1 cellular context compared by ENCODE assay signal in genomic region chr10:76336213-76336963, GRCh38.
A peak's percentile ranks its signal among the peaks of the same experiment; 100 is the strongest.
TF ChIP-seq lines count a peak whose summit lies in the region.

No MANE protein-coding gene starts in this region.

TF ChIP-seq in HepG2, 621 proteins besides CTCF, POLR2A, EP300 and RAD21 (continued from another document):
- no peak for TF ChIP-seq ZNF318 (CRISPR knock-in tag; IDR thresholded peaks at IDR 0.05)
- TF ChIP-seq, protein P1, sequence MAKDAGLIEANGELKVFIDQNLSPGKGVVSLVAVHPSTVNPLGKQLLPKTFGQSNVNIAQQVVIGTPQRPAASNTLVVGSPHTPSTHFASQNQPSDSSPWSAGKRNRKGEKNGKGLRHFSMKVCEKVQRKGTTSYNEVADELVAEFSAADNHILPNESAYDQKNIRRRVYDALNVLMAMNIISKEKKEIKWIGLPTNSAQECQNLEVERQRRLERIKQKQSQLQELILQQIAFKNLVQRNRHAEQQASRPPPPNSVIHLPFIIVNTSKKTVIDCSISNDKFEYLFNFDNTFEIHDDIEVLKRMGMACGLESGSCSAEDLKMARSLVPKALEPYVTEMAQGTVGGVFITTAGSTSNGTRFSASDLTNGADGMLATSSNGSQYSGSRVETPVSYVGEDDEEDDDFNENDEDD (CRISPR knock-in tag; IDR thresholded peaks at IDR 0.05; ENCODE audit: borderline replicate concordance): no peak
- TF ChIP-seq ZSCAN5A (CRISPR knock-in tag; IDR thresholded peaks at IDR 0.05; ENCODE audit: borderline replicate concordance): no peak
- TF ChIP-seq YEATS2 (CRISPR knock-in tag; IDR thresholded peaks at IDR 0.05; ENCODE audit: borderline replicate concordance): no peak
- TF ChIP-seq DMAP1 (CRISPR knock-in tag; IDR thresholded peaks at IDR 0.05): 0 out of 2 replicates have a peak, but pooled peaks have one; percentile 35
- TF ChIP-seq ZNF713 (CRISPR knock-in tag; IDR thresholded peaks at IDR 0.05): no peak
- TF ChIP-seq ETV5 (CRISPR knock-in tag; IDR thresholded peaks at IDR 0.05; ENCODE audit: borderline replicate concordance): peak; percentile 9; the same call in 1 of the 2 replicates
- no peak for TF ChIP-seq ZNF24 (IDR thresholded peaks at IDR 0.05)
- TF ChIP-seq PBX3 (CRISPR knock-in tag; IDR thresholded peaks at IDR 0.05; ENCODE audit: borderline replicate concordance): no peak
- no peak for TF ChIP-seq ZBTB3 (CRISPR knock-in tag; IDR thresholded peaks at IDR 0.05; ENCODE audit: borderline replicate concordance, low read depth)
- no peak for TF ChIP-seq CREB1 (IDR thresholded peaks at IDR 0.05)
- TF ChIP-seq CREB1 (CRISPR knock-in tag; IDR thresholded peaks at IDR 0.05): peak; percentile 39; the same call in 1 of the 2 replicates
- no peak for TF ChIP-seq ZNF841 (CRISPR knock-in tag; IDR thresholded peaks at IDR 0.05; ENCODE audit: borderline replicate concordance)
- no peak for TF ChIP-seq ZKSCAN1 (IDR thresholded peaks at IDR 0.05; ENCODE audit: low read length)
- no peak for TF ChIP-seq FOXJ3 (CRISPR knock-in tag; IDR thresholded peaks at IDR 0.05; ENCODE audit: borderline replicate concordance)
- TF ChIP-seq, protein P2, sequence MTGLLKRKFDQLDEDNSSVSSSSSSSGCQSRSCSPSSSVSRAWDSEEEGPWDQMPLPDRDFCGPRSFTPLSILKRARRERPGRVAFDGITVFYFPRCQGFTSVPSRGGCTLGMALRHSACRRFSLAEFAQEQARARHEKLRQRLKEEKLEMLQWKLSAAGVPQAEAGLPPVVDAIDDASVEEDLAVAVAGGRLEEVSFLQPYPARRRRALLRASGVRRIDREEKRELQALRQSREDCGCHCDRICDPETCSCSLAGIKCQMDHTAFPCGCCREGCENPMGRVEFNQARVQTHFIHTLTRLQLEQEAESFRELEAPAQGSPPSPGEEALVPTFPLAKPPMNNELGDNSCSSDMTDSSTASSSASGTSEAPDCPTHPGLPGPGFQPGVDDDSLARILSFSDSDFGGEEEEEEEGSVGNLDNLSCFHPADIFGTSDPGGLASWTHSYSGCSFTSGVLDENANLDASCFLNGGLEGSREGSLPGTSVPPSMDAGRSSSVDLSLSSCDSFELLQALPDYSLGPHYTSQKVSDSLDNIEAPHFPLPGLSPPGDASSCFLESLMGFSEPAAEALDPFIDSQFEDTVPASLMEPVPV (CRISPR knock-in tag; IDR thresholded peaks at IDR 0.05): no peak
- TF ChIP-seq ZNF264 (CRISPR knock-in tag; IDR thresholded peaks at IDR 0.05): peak; percentile 44; the same call in 1 of the 2 replicates
- no peak for TF ChIP-seq ZNF484 (CRISPR knock-in tag; IDR thresholded peaks at IDR 0.05; ENCODE audit: borderline replicate concordance, low read depth)
- TF ChIP-seq ELF1 (CRISPR knock-in tag; IDR thresholded peaks at IDR 0.05): no peak
- no peak for TF ChIP-seq GZF1 (CRISPR knock-in tag; IDR thresholded peaks at IDR 0.05)
- TF ChIP-seq TOE1 (CRISPR knock-in tag; IDR thresholded peaks at IDR 0.05): no peak
- no peak for TF ChIP-seq ZNF598 (CRISPR knock-in tag; IDR thresholded peaks at IDR 0.05; ENCODE audit: borderline replicate concordance)
- peak; percentile 28; the same call in 1 of the 2 replicates for TF ChIP-seq NCOA2 (CRISPR knock-in tag; IDR thresholded peaks at IDR 0.05)
- TF ChIP-seq ZFP91 (CRISPR knock-in tag; IDR thresholded peaks at IDR 0.05; ENCODE audit: borderline replicate concordance): no peak; the same call in 1 of the 2 replicates
- no peak for TF ChIP-seq SRSF9 (IDR thresholded peaks at IDR 0.05; ENCODE audit: borderline replicate concordance, insufficient read depth, low read depth, low read length, poor library complexity, severe bottlenecking)
- TF ChIP-seq NFRKB (IDR thresholded peaks at IDR 0.05): no peak
- TF ChIP-seq ZNF792 (CRISPR knock-in tag; IDR thresholded peaks at IDR 0.05): no peak
- no peak for TF ChIP-seq REL (CRISPR knock-in tag; conservative IDR thresholded peaks at IDR 0.05)
- no peak for TF ChIP-seq HNRNPLL (IDR thresholded peaks at IDR 0.05; ENCODE audit: low read depth, low read length, poor library complexity, severe bottlenecking)
- no peak for TF ChIP-seq TBL1XR1 (IDR thresholded peaks at IDR 0.05; ENCODE audit: borderline replicate concordance, low read length, partially characterized antibody)
- peak; percentile 31; the same call in 1 of the 2 replicates for TF ChIP-seq HOMEZ (CRISPR knock-in tag; IDR thresholded peaks at IDR 0.05; ENCODE audit: low read depth)
- TF ChIP-seq WIZ (CRISPR knock-in tag; IDR thresholded peaks at IDR 0.05): no peak
- peak; percentile 49; the same call in 1 of the 2 replicates for TF ChIP-seq ZNF331 (CRISPR knock-in tag; IDR thresholded peaks at IDR 0.05)
- no peak for TF ChIP-seq ATF3 (CRISPR knock-in tag; IDR thresholded peaks at IDR 0.05)
